In genomic region chr22:50628543-50629134, GRCh38 we compare ENCODE assay signal across 8 cellular contexts. TPM values are rescaled to one million over a fixed set of nuclear protein-coding genes. Genes with fewer than 3 reads are reported as not detected.
A peak's percentile ranks its signal among the peaks of the same experiment; 100 is the strongest.
DNase-seq lines count a peak whose midpoint lies in the region; ATAC-seq, FAIRE-seq and TF ChIP-seq lines count a peak whose summit lies in the region.

No MANE protein-coding gene starts in this region.

- H4K20me1 ChIP-seq in astrocyte (ENCODE audit: insufficient read depth, low read length) = no peaks in the 10 kb centered on the region

- peak; percentile 2 to 4 for ATAC-seq in lower lobe of right lung

- H3K4me1 ChIP-seq in astrocyte (ENCODE audit: insufficient read depth, low read length) = peaks cover 13% of the 10 kb centered on the region
- H3K4me1 ChIP-seq in lower lobe of right lung = peaks cover 18% of the 10 kb centered on the region
- H3K4me1 ChIP-seq in uterus = peaks cover 3 to 6% of the 10 kb centered on the region in 2 donors

- peak overlapping the region; percentile 100 for H3K4me2 ChIP-seq in astrocyte (ENCODE audit: low read length)

- H3K36me3 ChIP-seq in astrocyte (ENCODE audit: insufficient read depth, low read length) = no peaks in the 10 kb centered on the region
- H3K36me3 ChIP-seq in lower lobe of right lung = peaks cover 14% of the 10 kb centered on the region
- no peaks in the 10 kb centered on the region for H3K36me3 ChIP-seq in uterus

- TF ChIP-seq POLR2A in uterus (IDR thresholded peaks at IDR 0.05) = no peak

- H3K9ac ChIP-seq in astrocyte (ENCODE audit: low read length) = peak overlapping the region; percentile 79

- no peaks in the 10 kb centered on the region for H3K9me3 ChIP-seq in astrocyte (ENCODE audit: insufficient read depth, low read depth, low read length)
- H3K9me3 ChIP-seq in lower lobe of right lung = no peaks in the 10 kb centered on the region
- H3K9me3 ChIP-seq in uterus = no peaks in the 10 kb centered on the region

- no peaks in the 10 kb centered on the region for H3K79me2 ChIP-seq in astrocyte (ENCODE audit: insufficient read depth, low read length)

- no peaks in the 10 kb centered on the region for H3K36me3 Mint-ChIP-seq in activated naive CD4-positive, alpha-beta T cell treated with anti-CD3 and anti-CD28 coated beads, Interleukin-2, amount 50 U/mL, for 24 hours
- H3K36me3 Mint-ChIP-seq in astrocyte (ENCODE audit: low read depth, unreplicated experiment) = peaks cover 2% of the 10 kb centered on the region

- H3K27ac Mint-ChIP-seq in activated naive CD4-positive, alpha-beta T cell treated with anti-CD3 and anti-CD28 coated beads, Interleukin-2, amount 50 U/mL, for 24 hours = peak overlapping the region; percentile 85
- H3K27ac Mint-ChIP-seq in astrocyte (ENCODE audit: unreplicated experiment) = peak overlapping the region; percentile 79

- DNase-seq in activated naive CD4-positive, alpha-beta T cell treated with Interleukin-2 at 50 U/mL for 16 hours = no peak
- DNase-seq in astrocyte (ENCODE audit: low read depth) = no peak
- no peak for DNase-seq in lower lobe of right lung
- DNase-seq in uterus = peak in 1 of 2 donors; percentile 15
- DNase-seq in NCI-H446 (lab: John Stamatoyannopoulos, UW) = no peak
- DNase-seq in AML-193 (lab: John Stamatoyannopoulos, UW) = no peak
- DNase-seq in COR-L47 (lab: John Stamatoyannopoulos, UW) = no peak

- TF ChIP-seq CTCF in astrocyte (IDR thresholded peaks at IDR 0.05; ENCODE audit: insufficient read depth, low read depth, low read length) = no peak
- no peak for TF ChIP-seq CTCF in lower lobe of right lung (IDR thresholded peaks at IDR 0.05)
- no peak for TF ChIP-seq CTCF in uterus (IDR thresholded peaks at IDR 0.05)

- H3K27me3 ChIP-seq in astrocyte (ENCODE audit: insufficient read depth, low read length) (no peaks in the 10 kb centered on the region), lower lobe of right lung (ENCODE audit: low read depth) (no peaks in the 10 kb centered on the region), uterus (no peaks in the 10 kb centered on the region)

- H3K4me3 Mint-ChIP-seq in activated naive CD4-positive, alpha-beta T cell treated with anti-CD3 and anti-CD28 coated beads, Interleukin-2, amount 50 U/mL, for 24 hours = peak overlapping the region; percentile 92
- H3K4me3 Mint-ChIP-seq in astrocyte (ENCODE audit: unreplicated experiment) = peak overlapping the region; percentile 92

- intact Hi-C loops in lower lobe of right lung (cut with DNase I) (no loop called here), uterus (cut with DNase I; ENCODE audit: low total_unique reads) (no loop called here)

- H3K27ac ChIP-seq in astrocyte (ENCODE audit: low read depth, low read length) (no peak overlapping the region), lower lobe of right lung (peak overlapping the region; percentile 79), uterus (peak overlapping the region; percentile 67 to 72)

- peak overlapping the region; percentile 92 for H2AFZ ChIP-seq in astrocyte (ENCODE audit: low read depth, low read length)

- H3K4me1 Mint-ChIP-seq in activated naive CD4-positive, alpha-beta T cell treated with anti-CD3 and anti-CD28 coated beads, Interleukin-2, amount 50 U/mL, for 24 hours = peaks cover 24% of the 10 kb centered on the region
- H3K4me1 Mint-ChIP-seq in astrocyte (ENCODE audit: low read depth, unreplicated experiment) = peaks cover 7% of the 10 kb centered on the region

- FAIRE-seq in astrocyte (lab: Jason Lieb, UNC) = no peak

- no peaks in the 10 kb centered on the region for H3K27me3 Mint-ChIP-seq in activated naive CD4-positive, alpha-beta T cell treated with anti-CD3 and anti-CD28 coated beads, Interleukin-2, amount 50 U/mL, for 24 hours
- H3K27me3 Mint-ChIP-seq in astrocyte (ENCODE audit: low read depth, unreplicated experiment) = no peaks in the 10 kb centered on the region

- no peaks in the 10 kb centered on the region for H3K9me3 Mint-ChIP-seq in activated naive CD4-positive, alpha-beta T cell treated with anti-CD3 and anti-CD28 coated beads, Interleukin-2, amount 50 U/mL, for 24 hours
- H3K9me3 Mint-ChIP-seq in astrocyte (ENCODE audit: unreplicated experiment) = no peaks in the 10 kb centered on the region

- H3K4me3 ChIP-seq in astrocyte (ENCODE audit: insufficient read depth, low read depth, low read length) (peak overlapping the region; percentile 72), lower lobe of right lung (peak overlapping the region; percentile 78), uterus (peak overlapping the region; percentile 50 to 60)

RNA-seq across cellular contexts. Expression of gene ARSA, which starts 0.7 kb away (rescaled TPM):
- total RNA-seq in astrocyte (25.5 and 34.7 TPM in 2 replicates), lower lobe of right lung (53.5 TPM), uterus (10 to 100 TPM in 2 of 4 donors, 1 to 10 TPM in 2; 5.3 to 41.6 (median 10.6) TPM)

RNA-seq across cellular contexts. Expression of gene MAPK8IP2, which starts 28.0 kb away (rescaled TPM):
- total RNA-seq in astrocyte = 4.7 and 5.9 TPM in 2 replicates
- 1.7 TPM for total RNA-seq in lower lobe of right lung
- 1 to 10 TPM in 3 of 4 donors, not detected in 1; 1.7 to 6.1 (median 5.2) TPM for total RNA-seq in uterus

RNA-seq across cellular contexts. Expression of gene SHANK3, which starts 44.0 kb away (rescaled TPM):
- total RNA-seq in astrocyte (10.1 and 10.6 TPM in 2 replicates), lower lobe of right lung (50.6 TPM), uterus (100 to 1,000 TPM in 1 of 4 donors, 10 to 100 TPM in 2, 1 to 10 TPM in 1; 8.6 to 101 (median 16.9) TPM)

RNA-seq across cellular contexts. Expression of gene CHKB, which starts 46.0 kb away (rescaled TPM):
- 36.1 and 40.7 TPM in 2 replicates for total RNA-seq in astrocyte
- 76.7 TPM for total RNA-seq in lower lobe of right lung
- 10 to 100 TPM; 13.5 to 75.6 (median 55.2) TPM for total RNA-seq in uterus

RNA-seq across cellular contexts. Expression of gene CPT1B, which starts 50.4 kb away (rescaled TPM):
- total RNA-seq in astrocyte = 26.0 and 32.7 TPM in 2 replicates
- total RNA-seq in lower lobe of right lung = 12.6 TPM
- 10 to 100 TPM in 1 of 4 donors, 1 to 10 TPM in 1, under 1 TPM in 1, not detected in 1; 0.51 to 10.4 (median 7.2) TPM for total RNA-seq in uterus
